ENCODE assay signal across 8 cellular contexts in the genomic region with DNA sequence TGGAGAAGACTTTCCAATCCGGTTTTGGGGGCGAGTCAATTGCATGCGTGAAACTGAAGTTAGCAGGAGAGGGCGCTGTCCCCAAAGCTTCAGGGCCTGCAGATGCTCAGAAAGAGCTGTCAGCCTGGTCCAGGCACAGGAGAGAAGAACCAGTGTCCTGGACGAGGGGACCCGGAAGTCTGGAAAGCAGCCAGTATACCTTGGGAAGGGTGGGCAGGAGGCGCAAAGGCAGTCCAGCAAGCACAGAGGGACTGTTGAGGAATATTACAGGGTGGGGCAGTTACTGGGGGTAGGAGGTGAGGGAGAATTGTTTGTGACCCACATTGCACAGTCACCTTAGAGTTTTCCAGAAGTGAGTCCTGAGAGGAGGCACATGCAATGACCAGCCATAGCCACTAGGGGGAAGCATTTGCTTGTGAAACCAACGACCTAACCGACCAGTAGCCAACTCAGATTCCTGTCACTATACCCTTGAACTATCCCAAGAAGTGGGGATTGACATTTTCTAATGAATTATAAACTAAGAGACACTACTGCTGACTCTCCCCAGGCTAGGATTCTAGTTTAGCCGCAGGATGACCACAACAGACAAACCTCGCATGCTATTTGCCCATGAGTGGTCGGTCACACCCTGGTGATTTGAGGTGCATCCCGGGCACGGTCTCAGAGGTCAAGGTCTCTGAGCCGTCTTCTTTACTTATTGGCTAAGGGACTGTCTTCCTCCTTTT.
A peak's percentile ranks its signal among the peaks of the same experiment; 100 is the strongest.
DNase-seq lines count a peak whose midpoint lies in the region; ATAC-seq and TF ChIP-seq lines count a peak whose summit lies in the region.

No MANE protein-coding gene starts in this region.

- intact Hi-C loops in esophagus muscularis mucosa (cut with DNase I): loop anchor here (5.0 kb wide), 3 partner anchors 355 to 1475 kb away; no protein-coding TSS in a partner anchor

- no peaks in the 10 kb centered on the region for H3K36me3 ChIP-seq in esophagus muscularis mucosa

- in situ Hi-C loops in Caki2 (cut with HindIII; ENCODE audit: low pct_unique_long_range_greater_than_20kb, low sequenced_read_pairs): no loop called here

- no peak overlapping the region for H3K4me3 ChIP-seq in esophagus muscularis mucosa

- H3K27me3 Mint-ChIP-seq in naive thymus-derived CD8-positive, alpha-beta T cell: peaks cover 0 to 9% (median 5%) of the 10 kb centered on the region in 5 donors

- no peaks in the 10 kb centered on the region for H3K36me3 Mint-ChIP-seq in naive thymus-derived CD8-positive, alpha-beta T cell

- no peak for TF ChIP-seq POLR2A in esophagus muscularis mucosa (IDR thresholded peaks at IDR 0.05; ENCODE audit: low read depth)

- peaks cover 0 to 26% (median 20%) of the 10 kb centered on the region in 4 donors for H3K4me1 ChIP-seq in esophagus muscularis mucosa

- POLR2A ChIA-PET in naive thymus-derived CD8-positive, alpha-beta T cell (lab: Charles Lee): no interaction called here

- 47% methylated on average over 15 of the region's 15 CpGs for WGBS in esophagus muscularis mucosa

- DNase-seq in Caki2 (ENCODE audit: low read depth) (peak; percentile 62), NCI-H82 (lab: John Stamatoyannopoulos, UW) (peak; percentile 88), esophagus muscularis mucosa (ENCODE audit: extremely low spot score) (peak; percentile 97)
- peak; percentile 60 for DNase-seq in activated CD8-positive, alpha-beta memory T cell treated with anti-CD3 and anti-CD28 coated beads, Interleukin-2, amount 50 U/mL, for 4 hours
- DNase-seq in naive thymus-derived CD8-positive, alpha-beta T cell: peak; percentile 16 to 72 (median 46)
- DNase-seq in stimulated activated naive CD4-positive, alpha-beta T cell treated with Interleukin-2 at 50 U/mL for 16 hours (lab: John Stamatoyannopoulos, UW): peak; percentile 21

- H3K27ac Mint-ChIP-seq in naive thymus-derived CD8-positive, alpha-beta T cell: no peak overlapping the region

- peak overlapping the region; percentile 63 to 79 (median 70) for H3K27ac ChIP-seq in esophagus muscularis mucosa (replicated peaks in 1 of 4)

- H3K9me3 ChIP-seq in esophagus muscularis mucosa: no peaks in the 10 kb centered on the region

- TF ChIP-seq EP300 in esophagus muscularis mucosa (IDR thresholded peaks at IDR 0.05): no peak

- no peaks in the 10 kb centered on the region for H3K9me3 Mint-ChIP-seq in naive thymus-derived CD8-positive, alpha-beta T cell

- H3K4me3 Mint-ChIP-seq in naive thymus-derived CD8-positive, alpha-beta T cell: no peak overlapping the region

- TF ChIP-seq CTCF in esophagus muscularis mucosa (IDR thresholded peaks at IDR 0.05): peak; percentile 92 to 98 (median 94)

- no peaks in the 10 kb centered on the region for H3K27me3 ChIP-seq in esophagus muscularis mucosa

- peak; percentile 88 for ATAC-seq in GM19468 (IDR thresholded peaks at IDR 0.05; ENCODE audit: extremely low read depth, unreplicated experiment)
- peak; percentile 85 for ATAC-seq in HG03571 (IDR thresholded peaks at IDR 0.05; ENCODE audit: unreplicated experiment)
- ATAC-seq in naive thymus-derived CD8-positive, alpha-beta T cell: no peak

- H3K4me1 Mint-ChIP-seq in naive thymus-derived CD8-positive, alpha-beta T cell: no peaks in the 10 kb centered on the region

Comparison
In these comparisons a context has a peak if more than half of its experiments do, and no peak if none do; other contexts are left out.
1. DNase-seq: peak in every context shown above with its lines; median percentile 97 in esophagus muscularis mucosa; 88 in NCI-H82; 62 in Caki2; 60 in activated CD8-positive, alpha-beta memory T cell treated with anti-CD3 and anti-CD28 coated beads, Interleukin-2, amount 50 U/mL, for 4 hours; 46 in naive thymus-derived CD8-positive, alpha-beta T cell; 21 in stimulated activated naive CD4-positive, alpha-beta T cell treated with Interleukin-2 at 50 U/mL for 16 hours.
2. ATAC-seq: peak in GM19468 (single experiment) and HG03571 (single experiment); none in naive thymus-derived CD8-positive, alpha-beta T cell (0 of 2).